ENCODE assay signal across 1 cellular context in genomic region chr7:130925136-130925794, GRCh38.
TF ChIP-seq lines count a peak whose summit lies in the region.

No MANE protein-coding gene starts in this region.

TF ChIP-seq in K562, 482 proteins besides CTCF, POLR2A, EP300 and RAD21 (continued from another document):
- TF ChIP-seq CUX1 (CRISPR knock-in tag; IDR thresholded peaks at IDR 0.05) = no peak
- TF ChIP-seq NFIX (CRISPR knock-in tag; IDR thresholded peaks at IDR 0.05; ENCODE audit: low read depth) = no peak
- TF ChIP-seq HDGF (IDR thresholded peaks at IDR 0.05) = 0 out of 2 replicates have a peak, but pooled peaks have one; percentile 27
- TF ChIP-seq TAF15 (IDR thresholded peaks at IDR 0.05; ENCODE audit: low read depth, low read length) = no peak
